In the genomic region with DNA sequence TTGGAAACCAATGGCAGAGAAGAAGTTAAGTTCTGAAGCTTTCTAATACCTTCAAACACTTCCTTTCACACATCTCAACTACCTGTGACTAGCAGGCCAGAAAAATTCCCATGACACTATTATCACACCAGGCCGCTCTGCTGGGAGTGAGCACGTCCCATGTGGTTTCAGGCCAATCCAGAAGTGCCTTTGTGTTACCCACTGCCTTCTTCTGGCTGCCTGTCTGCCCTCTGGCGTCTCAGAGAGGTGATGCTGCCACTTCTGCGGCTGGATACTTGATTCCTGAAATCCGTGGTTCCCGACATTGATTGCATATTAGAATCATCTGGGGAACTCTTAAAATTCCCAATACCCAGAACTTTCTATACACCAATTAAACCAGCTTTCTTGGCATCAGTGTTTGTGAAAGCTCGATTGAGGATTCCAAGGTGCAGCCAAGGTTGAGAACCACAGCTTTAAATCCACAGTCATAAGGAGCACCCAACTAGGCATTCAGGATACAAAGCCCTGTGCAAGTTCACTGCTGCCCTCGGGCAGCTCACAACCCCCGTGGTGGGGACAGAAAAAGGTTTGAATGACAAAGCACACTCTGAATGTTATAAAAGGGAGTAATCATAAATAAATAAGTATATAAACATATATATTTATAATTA, we compare ENCODE assay signal across 9 cellular contexts.
DNase-seq lines count a peak whose midpoint lies in the region; ATAC-seq and TF ChIP-seq lines count a peak whose summit lies in the region.
"Had no signal": no experiment of that assay in that cellular context is flagged by ENCODE, and none has a peak within 500 bp of the region (broad histone marks: within the 10 kb centered on the region; RNA-seq: fewer than 3 reads in every experiment).

No MANE protein-coding gene starts in this region.

- no peak overlapping the region for H3K27ac Mint-ChIP-seq in brain
- H3K27ac Mint-ChIP-seq: activated B cell treated with CpG ODN at 0.5 μM for 24 hours had no signal

- no peaks in the 10 kb centered on the region for H3K36me3 Mint-ChIP-seq in brain

- peak; percentile 43 to 62 for TF ChIP-seq CTCF in brain (conservative IDR thresholded peaks at IDR 0.05)

- peaks cover 5 to 18% (median 11%) of the 10 kb centered on the region in 5 experiments for H3K9me3 Mint-ChIP-seq in brain

- ATAC-seq in GM21381 (IDR thresholded peaks at IDR 0.05; ENCODE audit: unreplicated experiment) = no peak
- no peak for ATAC-seq in HG02763 (IDR thresholded peaks at IDR 0.05; ENCODE audit: unreplicated experiment)

- H3K4me3 Mint-ChIP-seq in brain = no peak overlapping the region
- H3K4me3 Mint-ChIP-seq: activated B cell treated with CpG ODN at 0.5 μM for 24 hours had no signal

- in situ Hi-C loops in ACHN (cut with HindIII; ENCODE audit: low pct_ligation_motif_present, low pct_unique_long_range_greater_than_20kb, low sequenced_read_pairs) = no loop called here

- DNase-seq in ACHN = peak; percentile 69
- peak; percentile 26 for DNase-seq in LoVo (ENCODE audit: low spot score)
- peak; percentile 76 for DNase-seq in kidney tubule cell (ENCODE audit: low spot score)
- DNase-seq in NCI-H1048 (lab: John Stamatoyannopoulos, UW) = no peak
- DNase-seq in HK-2 (ENCODE audit: unreplicated experiment) = no peak
- DNase-seq: activated B cell treated with CpG ODN at 0.5 μM for 24 hours had no signal

- peaks cover 4% of the 10 kb centered on the region for H3K27me3 Mint-ChIP-seq in brain
- H3K27me3 Mint-ChIP-seq: activated B cell treated with CpG ODN at 0.5 μM for 24 hours had no signal

- H3K4me1 Mint-ChIP-seq in brain = peaks cover 10% of the 10 kb centered on the region
- H3K4me1 Mint-ChIP-seq: activated B cell treated with CpG ODN at 0.5 μM for 24 hours had no signal

Comparison
In these comparisons a context has a peak if more than half of its experiments do, and no peak if none do; other contexts are left out.
1. DNase-seq: peak in ACHN (single experiment), LoVo (single experiment) and kidney tubule cell (single experiment); none in NCI-H1048 (single experiment) and HK-2 (single experiment).